17 cellular contexts compared by ENCODE assay signal in genomic region chr10:95437669-95438068, GRCh38.
DNase-seq lines count a peak whose midpoint lies in the region; ATAC-seq and TF ChIP-seq lines count a peak whose summit lies in the region.
"Had no signal": no experiment of that assay in that cellular context is flagged by ENCODE, and none has a peak within 500 bp of the region (broad histone marks: within the 10 kb centered on the region; RNA-seq: fewer than 3 reads in every experiment).

No MANE protein-coding gene starts in this region.

- H3K36me3 Mint-ChIP-seq in glutamatergic neuron (ENCODE audit: unreplicated experiment), result no peaks in the 10 kb centered on the region
- H3K36me3 Mint-ChIP-seq: CD8-positive, alpha-beta T cell had no signal

- H3K4me3 ChIP-seq in right cardiac atrium (ENCODE audit: low read length) (no peak overlapping the region), gastrocnemius medialis (no peak overlapping the region), foreskin fibroblast (ENCODE audit: low read depth in 1 of 2, low read length in 2 of 2) (no peak overlapping the region)

- no peak overlapping the region for H3K4me3 Mint-ChIP-seq in glutamatergic neuron (ENCODE audit: unreplicated experiment)
- H3K4me3 Mint-ChIP-seq: CD8-positive, alpha-beta T cell had no signal

- H3K9me3 Mint-ChIP-seq in glutamatergic neuron (ENCODE audit: unreplicated experiment), result peaks cover 15% of the 10 kb centered on the region
- H3K9me3 Mint-ChIP-seq: CD8-positive, alpha-beta T cell had no signal

- TF ChIP-seq POLR2A in gastrocnemius medialis (IDR thresholded peaks at IDR 0.05), result no peak

- DNase-seq in glutamatergic neuron, result no peak
- peak; percentile 52 to 85 (median 83) for DNase-seq in right cardiac atrium
- DNase-seq in gastrocnemius medialis, result no peak
- DNase-seq in NCI-H82 treated with DMSO at 0.1 percent for 48 hours (lab: John Stamatoyannopoulos, UW; ENCODE audit: unreplicated experiment), result no peak
- no peak for DNase-seq in foreskin fibroblast
- DNase-seq in DMS53 treated with DMSO at 0.1 percent for 48 hours (lab: John Stamatoyannopoulos, UW; ENCODE audit: unreplicated experiment), result no peak
- DNase-seq in retina, result no peak
- DNase-seq: BE2C; CD8-positive, alpha-beta T cell; DMS79 treated with DMSO at 0.1 percent for 48 hours; H7; KG1; NCI-H1048; NCI-H510A treated with DMSO at 0.1 percent for 48 hours; NCI-H82 had no signal

- peak overlapping the region; percentile 63 for H3K27ac ChIP-seq in right cardiac atrium (ENCODE audit: low read length)
- peak overlapping the region; percentile 21 to 58 (median 54) for H3K27ac ChIP-seq in gastrocnemius medialis

- H3K36me3 ChIP-seq in gastrocnemius medialis, result peaks cover 0 to 28% of the 10 kb centered on the region in 2 donors
- H3K36me3 ChIP-seq: BE2C had no signal

- ATAC-seq in right cardiac atrium (peak; percentile 56 to 59), gastrocnemius medialis (no peak)
- ATAC-seq: CD8-positive, alpha-beta T cell; HepG2; Panc1 had no signal

- H3K4me1 ChIP-seq in right cardiac atrium (ENCODE audit: control insufficient read depth, insufficient read depth, low read length) (peaks cover 35% of the 10 kb centered on the region), gastrocnemius medialis (peaks cover 22 to 23% of the 10 kb centered on the region in 2 donors)
- H3K4me1 ChIP-seq: BE2C had no signal

- H3K27ac Mint-ChIP-seq in glutamatergic neuron (ENCODE audit: unreplicated experiment), result peak overlapping the region; percentile 28
- H3K27ac Mint-ChIP-seq: CD8-positive, alpha-beta T cell had no signal

- H3K9me3 ChIP-seq in right cardiac atrium (ENCODE audit: control insufficient read depth, low read length) (no peaks in the 10 kb centered on the region), gastrocnemius medialis (no peaks in the 10 kb centered on the region)
- H3K9me3 ChIP-seq: BE2C had no signal

- H3K4me1 Mint-ChIP-seq in glutamatergic neuron (ENCODE audit: low read depth, unreplicated experiment), result peaks cover 36% of the 10 kb centered on the region

- TF ChIP-seq CTCF in glutamatergic neuron (IDR thresholded peaks at IDR 0.05; ENCODE audit: partially characterized antibody, unreplicated experiment) (no peak), gastrocnemius medialis (IDR thresholded peaks at IDR 0.05 in 4 of 5, conservative IDR thresholded peaks at IDR 0.05 in 1 of 5) (no peak), foreskin fibroblast (IDR thresholded peaks at IDR 0.05; ENCODE audit: low read depth, low read length) (no peak)

- no peaks in the 10 kb centered on the region for H3K27me3 ChIP-seq in right cardiac atrium (ENCODE audit: control insufficient read depth, insufficient read depth)
- H3K27me3 ChIP-seq in gastrocnemius medialis, result no peaks in the 10 kb centered on the region
- H3K27me3 ChIP-seq: BE2C had no signal

- 23% methylated on average over 7 of the region's 7 CpGs for WGBS in right cardiac atrium

- in situ Hi-C loops in gastrocnemius medialis (cut with MboI; ENCODE audit: low sequenced_read_pairs in 4 of 4), result no loop called here

- intact Hi-C loops in right cardiac atrium (cut with DNase I) (loop anchor here in 3 of 4 donors (5.0 to 10.0 kb wide), 2 partner anchors 120 to 127 kb away; partner anchors contain the start of gene SORBS1 (in 2 of the 3)), gastrocnemius medialis (cut with DNase I; ENCODE audit: low total_unique reads) (no loop called here)

- peaks cover 6% of the 10 kb centered on the region for H3K27me3 Mint-ChIP-seq in glutamatergic neuron (ENCODE audit: unreplicated experiment)

Comparison
In these comparisons a context has a peak if more than half of its experiments do, and no peak if none do; other contexts are left out.
1. DNase-seq: peak in right cardiac atrium (3 of 3); none in glutamatergic neuron (single experiment), gastrocnemius medialis (0 of 2), NCI-H82 treated with DMSO at 0.1 percent for 48 hours (single experiment), foreskin fibroblast (0 of 2), DMS53 treated with DMSO at 0.1 percent for 48 hours (single experiment) and retina (single experiment).
2. ATAC-seq: peak in right cardiac atrium (2 of 2); none in gastrocnemius medialis (0 of 2).